8 cellular contexts compared by ENCODE assay signal in genomic region chr2:231387904-231388724, GRCh38. TPM values are rescaled to one million over a fixed set of nuclear protein-coding genes. Genes with fewer than 3 reads are reported as not detected.
DNase-seq lines count a peak whose midpoint lies in the region; ATAC-seq and TF ChIP-seq lines count a peak whose summit lies in the region.

No MANE protein-coding gene starts in this region.

- H3K4me3 Mint-ChIP-seq in MCF 10A (ENCODE audit: unreplicated experiment) = no peak overlapping the region

- TF ChIP-seq CTCF in MCF 10A (IDR thresholded peaks at IDR 0.05; ENCODE audit: unreplicated experiment) (no peak), transverse colon (IDR thresholded peaks at IDR 0.05) (no peak)

- H3K4me1 Mint-ChIP-seq in MCF 10A (ENCODE audit: insufficient read depth, unreplicated experiment) = peaks cover 5% of the 10 kb centered on the region

- intact Hi-C loops in MCF 10A (cut with micrococcal nuclease) (no loop called here), transverse colon (cut with DNase I; ENCODE audit: low total_unique reads) (no loop called here)

- POLR2A ChIA-PET in MCF 10A (lab: Yijun Ruan, JAX) = interaction anchor here (0.7 kb wide), 1 partner anchor 189 kb away, joined by 4 read pairs; no protein-coding TSS in a partner anchor

- no peak overlapping the region for H3K27ac Mint-ChIP-seq in MCF 10A (ENCODE audit: low read depth, unreplicated experiment)

- peaks cover 0 to 3% of the 10 kb centered on the region in 2 donors for H3K9me3 ChIP-seq in transverse colon

- H3K4me1 ChIP-seq in transverse colon = peaks cover 0 to 13% (median 11%) of the 10 kb centered on the region in 4 donors

- no peak for TF ChIP-seq POLR2A in transverse colon (IDR thresholded peaks at IDR 0.05)

- CTCF ChIA-PET in MCF 10A (lab: Yijun Ruan, JAX) = interaction anchor here (0.6 kb wide), 1 partner anchor 10 kb away, joined by 5 read pairs; no protein-coding TSS in a partner anchor

- no peak overlapping the region for H3K4me3 ChIP-seq in transverse colon

- BruUV-seq in MCF 10A (replicated peaks; lab: Mats Ljungman, UMichigan) = no TSS peak

- DNase-seq in SIG-M5 treated with dmso at 0.1 percent for 504 hours (lab: John Stamatoyannopoulos, UW; ENCODE audit: unreplicated experiment) (peak; percentile 68), SIG-M5 (lab: John Stamatoyannopoulos, UW) (no peak), MCF 10A (ENCODE audit: unreplicated experiment) (peak; percentile 26), left lobe of liver (ENCODE audit: low spot score) (no peak), transverse colon (no peak), iPS-NIHi7 (ENCODE audit: extremely low spot score) (no peak), NCI-H1436 treated with DMSO at 0.1 percent for 48 hours (lab: John Stamatoyannopoulos, UW) (no peak)

- H3K27me3 Mint-ChIP-seq in MCF 10A (ENCODE audit: insufficient read depth, unreplicated experiment) = no peaks in the 10 kb centered on the region

- H3K27ac ChIP-seq in transverse colon = peak overlapping the region in 3 of 4 donors; percentile 2 to 53 (median 20)

- peaks cover 11% of the 10 kb centered on the region for H3K36me3 Mint-ChIP-seq in MCF 10A (ENCODE audit: insufficient read depth, unreplicated experiment)

- peaks cover 14% of the 10 kb centered on the region for H3K9me3 Mint-ChIP-seq in MCF 10A (ENCODE audit: unreplicated experiment)

- 80 to 89% methylated on average over 1 to 25 of the region's 26 CpGs for WGBS in transverse colon (ENCODE audit: low coverage in 1 of 2), 2 donors

- H3K36me3 ChIP-seq in transverse colon = no peaks in the 10 kb centered on the region

- no peak for TF ChIP-seq EP300 in transverse colon (IDR thresholded peaks at IDR 0.05; ENCODE audit: low read depth)

- H3K27me3 ChIP-seq in transverse colon = no peaks in the 10 kb centered on the region

- in situ Hi-C loops in transverse colon (cut with MboI; ENCODE audit: low pct_ligation_motif_present in 1 of 4, low pct_unique_long_range_greater_than_20kb in 1 of 4, low sequenced_read_pairs in 3 of 4) = no loop called here

- ATAC-seq in left lobe of liver (peak; percentile 8), HG02938 (IDR thresholded peaks at IDR 0.05; ENCODE audit: unreplicated experiment) (no peak)

RNA-seq across cellular contexts. Expression of gene B3GNT7, which starts 7.4 kb away (rescaled TPM):
- total RNA-seq in MCF 10A (2022) (not detected in 2 replicates), left lobe of liver (1.6 TPM), transverse colon (100 to 1,000 TPM in 1 of 4 donors, 10 to 100 TPM in 3; 41.8 to 113 (median 55.2) TPM)

Comparison
In these comparisons a context has a peak if more than half of its experiments do, and no peak if none do; other contexts are left out.
1. DNase-seq: peak in SIG-M5 treated with dmso at 0.1 percent for 504 hours (single experiment) and MCF 10A (single experiment); none in SIG-M5 (single experiment), left lobe of liver (single experiment), transverse colon (single experiment), iPS-NIHi7 (single experiment) and NCI-H1436 treated with DMSO at 0.1 percent for 48 hours (single experiment).
2. RNA of gene B3GNT7, which starts 7.4 kb away (total RNA-seq): 41.8 to 113 TPM in transverse colon; 1.6 TPM in left lobe of liver (single experiment) and not detected in MCF 10A; every median in the first group is over 10 times any median in the second.